Comparison of ENCODE assay signal across 25 cellular contexts in genomic region chr6:135897087-135897486, GRCh38.
"Had no signal": no experiment of that assay in that cellular context is flagged by ENCODE, and none has a peak within 500 bp of the region (broad histone marks: within the 10 kb centered on the region; RNA-seq: fewer than 3 reads in every experiment).

No MANE protein-coding gene starts in this region.

- H3K27me3 ChIP-seq: colonic mucosa, gastrocnemius medialis, neutrophil, suprapubic skin, vagina had no signal

- H3K27me3 Mint-ChIP-seq: dendritic cell treated with granulocyte-macrophage colony-stimulating factor and Interleukin-4, amounts not matched to agents 40 ng/mL and 50 ng/mL, for 4 days; stimulated activated naive CD8-positive, alpha-beta T cell treated with anti-CD3 and anti-CD28 coated beads, Interleukin-15, Interleukin-2, amounts not matched to agents 100 ng/mL and 50 ng/mL, for 24 hours had no signal

- H3K27ac Mint-ChIP-seq: dendritic cell treated with granulocyte-macrophage colony-stimulating factor and Interleukin-4, amounts not matched to agents 40 ng/mL and 50 ng/mL, for 4 days; endodermal cell; stimulated activated naive CD8-positive, alpha-beta T cell treated with anti-CD3 and anti-CD28 coated beads, Interleukin-15, Interleukin-2, amounts not matched to agents 100 ng/mL and 50 ng/mL, for 24 hours had no signal

- H3K36me3 Mint-ChIP-seq: natural killer cell had no signal

- DNase-seq: colonic mucosa; effector CD8-positive, alpha-beta T cell; endodermal cell; foreskin fibroblast; gastrocnemius medialis; head of caudate nucleus; left ventricle myocardium superior; lower lobe of right lung; natural killer cell; pancreas; stimulated activated CD4-positive, alpha-beta T cell treated with anti-CD3 and anti-CD28 coated beads, Interleukin-12 subunit alpha, Interleukin-12 subunit beta, amount 100 ng/mL, for 4 hours; stimulated activated CD4-positive, alpha-beta T cell treated with anti-CD3 and anti-CD28 coated beads, Interleukin-1b, Interleukin-23, amount 100 ng/mL, for 48 hours; stimulated activated CD4-positive, alpha-beta T cell treated with anti-CD3 and anti-CD28 coated beads, Interleukin-4, amount 100 ng/mL, for 1 hour; stimulated activated CD8-positive, alpha-beta memory T cell treated with anti-CD3 and anti-CD28 coated beads, Interleukin-4, amount 100 ng/mL, for 48 hours; trophoblast cell had no signal

- H3K9me3 ChIP-seq: colonic mucosa, gastrocnemius medialis, lower lobe of right lung, neutrophil, pancreas, suprapubic skin, vagina had no signal

- H3K4me3 Mint-ChIP-seq: dendritic cell treated with granulocyte-macrophage colony-stimulating factor and Interleukin-4, amounts not matched to agents 40 ng/mL and 50 ng/mL, for 4 days; endodermal cell; natural killer cell; neural crest cell; stimulated activated naive CD8-positive, alpha-beta T cell treated with anti-CD3 and anti-CD28 coated beads, Interleukin-15, Interleukin-2, amounts not matched to agents 100 ng/mL and 50 ng/mL, for 24 hours had no signal

- H3K4me3 ChIP-seq: colonic mucosa, gastrocnemius medialis, lower lobe of right lung, pancreas, smooth muscle cell, suprapubic skin, vagina had no signal

- ATAC-seq: esophagus mucosa, gastrocnemius medialis, left ventricle myocardium superior, lower lobe of right lung, natural killer cell, pancreas, sciatic nerve had no signal

- H3K9me3 Mint-ChIP-seq: dendritic cell treated with granulocyte-macrophage colony-stimulating factor and Interleukin-4, amounts not matched to agents 40 ng/mL and 50 ng/mL, for 4 days; endodermal cell; natural killer cell had no signal

- H3K4me2 ChIP-seq: smooth muscle cell had no signal

- H3K36me3 ChIP-seq: colonic mucosa, gastrocnemius medialis, lower lobe of right lung, neutrophil, pancreas, suprapubic skin, vagina had no signal

- H3K4me1 Mint-ChIP-seq: endodermal cell, neural crest cell had no signal

- H3K4me1 ChIP-seq: colonic mucosa, lower lobe of right lung, pancreas, vagina had no signal

- H3K27ac ChIP-seq: colonic mucosa, epithelial cell of prostate, gastrocnemius medialis, lower lobe of right lung, neutrophil, pancreas, suprapubic skin, vagina had no signal
